3 cellular contexts compared by ENCODE assay signal in genomic region chr5:76209297-76209696, GRCh38.
TF ChIP-seq lines count a peak whose summit lies in the region.

No MANE protein-coding gene starts in this region.

TF ChIP-seq in SK-N-SH, 30 proteins besides CTCF, POLR2A, EP300 and RAD21:
- TF ChIP-seq REST (IDR thresholded peaks at IDR 0.05; ENCODE audit: low read depth, low read length): no peak
- no peak for TF ChIP-seq USF1 (IDR thresholded peaks at IDR 0.05; ENCODE audit: borderline replicate concordance, low read depth)
- no peak for TF ChIP-seq ELF1 (IDR thresholded peaks at IDR 0.05)
- TF ChIP-seq NFIC (IDR thresholded peaks at IDR 0.05; ENCODE audit: borderline replicate concordance): no peak
- TF ChIP-seq YY1 (IDR thresholded peaks at IDR 0.05; ENCODE audit: low read depth): no peak
- TF ChIP-seq TEAD4 (IDR thresholded peaks at IDR 0.05; ENCODE audit: borderline replicate concordance, insufficient read depth): no peak
- no peak for TF ChIP-seq MEF2A (IDR thresholded peaks at IDR 0.05; ENCODE audit: borderline replicate concordance, low read depth)
- TF ChIP-seq SMC3 (IDR thresholded peaks at IDR 0.05; ENCODE audit: low read depth, low read length): no peak
- TF ChIP-seq EZH2phosphoT487 (IDR thresholded peaks at IDR 0.05; ENCODE audit: borderline replicate concordance, low read depth): no peak
- no peak for TF ChIP-seq RXRA (IDR thresholded peaks at IDR 0.05; ENCODE audit: borderline replicate concordance, low read depth)
- TF ChIP-seq MAX (IDR thresholded peaks at IDR 0.05; ENCODE audit: low read depth): no peak
TF ChIP-seq in SK-N-SH: peak in this region for 0.

TF ChIP-seq in SK-N-SH treated with all-trans-retinoic acid at 6 μM for 48 hours, 23 proteins besides CTCF, POLR2A, EP300 and RAD21:
- TF ChIP-seq TSHZ2 (CRISPR knock-in tag; IDR thresholded peaks at IDR 0.05) (no peak), ISL1 (CRISPR knock-in tag; IDR thresholded peaks at IDR 0.05) (no peak), PATZ1 (CRISPR knock-in tag; IDR thresholded peaks at IDR 0.05; ENCODE audit: borderline replicate concordance) (no peak), ZFP30 (CRISPR knock-in tag; IDR thresholded peaks at IDR 0.05) (no peak), ARNTL (CRISPR knock-in tag; IDR thresholded peaks at IDR 0.05; ENCODE audit: borderline replicate concordance, low read depth) (no peak), ESRRG (CRISPR knock-in tag; IDR thresholded peaks at IDR 0.05) (no peak), TOX (CRISPR knock-in tag; IDR thresholded peaks at IDR 0.05; ENCODE audit: borderline replicate concordance) (no peak), ZFP3 (CRISPR knock-in tag; IDR thresholded peaks at IDR 0.05) (no peak), RARB (CRISPR knock-in tag; IDR thresholded peaks at IDR 0.05) (no peak)
TF ChIP-seq in SK-N-SH treated with all-trans-retinoic acid at 6 μM for 48 hours: peak in this region for 0.

TF ChIP-seq in GM12878, 131 proteins besides CTCF, POLR2A, EP300 and RAD21:
- TF ChIP-seq CEBPZ (IDR thresholded peaks at IDR 0.05; ENCODE audit: low read depth, low read length) (no peak), POLR2AphosphoS5 (IDR thresholded peaks at IDR 0.05; ENCODE audit: low read length) (no peak), MXI1 (IDR thresholded peaks at IDR 0.05; ENCODE audit: low read depth, low read length) (no peak), FOXM1 (IDR thresholded peaks at IDR 0.05; ENCODE audit: low read depth, low read length) (no peak), POLR2AphosphoS2 (IDR thresholded peaks at IDR 0.05; ENCODE audit: low read depth, low read length) (no peak), ZNF622 (IDR thresholded peaks at IDR 0.05) (no peak), ZNF24 (IDR thresholded peaks at IDR 0.05) (no peak), EZH2 (IDR thresholded peaks at IDR 0.05; ENCODE audit: borderline replicate concordance, control insufficient read depth, low read depth, low read length) (no peak), ZNF207 (IDR thresholded peaks at IDR 0.05; ENCODE audit: borderline replicate concordance) (no peak), BRCA1 (IDR thresholded peaks at IDR 0.05; ENCODE audit: low read depth, low read length) (no peak), CHD2 (IDR thresholded peaks at IDR 0.05; ENCODE audit: borderline replicate concordance, low read depth, low read length) (no peak), IRF5 (IDR thresholded peaks at IDR 0.05; ENCODE audit: borderline replicate concordance) (no peak), ZSCAN29 (IDR thresholded peaks at IDR 0.05) (no peak), SRF (IDR thresholded peaks at IDR 0.05; ENCODE audit: low read depth in 2 of 2, low read length in 2 of 2) (no peak), USF2 (IDR thresholded peaks at IDR 0.05; ENCODE audit: borderline replicate concordance, low read depth, low read length) (no peak)
